ENCODE assay signal across 8 cellular contexts in genomic region chr13:94617389-94618000, GRCh38. TPM values are rescaled to one million over a fixed set of nuclear protein-coding genes. Genes with fewer than 3 reads are reported as not detected.
DNase-seq lines count a peak whose midpoint lies in the region; FAIRE-seq and TF ChIP-seq lines count a peak whose summit lies in the region.

No MANE protein-coding gene starts in this region.

- TF ChIP-seq CTCF in NB4 (IDR thresholded peaks at IDR 0.05; ENCODE audit: low read depth, low read length) = peak; percentile 60
- peak; percentile 64 for TF ChIP-seq CTCF in astrocyte (IDR thresholded peaks at IDR 0.05; ENCODE audit: insufficient read depth, low read depth, low read length)

- no peak overlapping the region for H3K4me3 ChIP-seq in NB4 (ENCODE audit: low read depth, low read length)
- H3K4me3 ChIP-seq in astrocyte (ENCODE audit: insufficient read depth, low read depth, low read length) = no peak overlapping the region

- H2AFZ ChIP-seq in astrocyte (ENCODE audit: low read depth, low read length) = no peak overlapping the region

- H3K9me3 Mint-ChIP-seq in astrocyte (ENCODE audit: unreplicated experiment) = no peaks in the 10 kb centered on the region

- H3K27me3 Mint-ChIP-seq in astrocyte (ENCODE audit: low read depth, unreplicated experiment) = no peaks in the 10 kb centered on the region

- peak; percentile 66 for FAIRE-seq in GM19239 (lab: Jason Lieb, UNC)
- FAIRE-seq in astrocyte (lab: Jason Lieb, UNC) = peak; percentile 78

- DNase-seq in NCI-H2196 (lab: John Stamatoyannopoulos, UW; ENCODE audit: unreplicated experiment) (peak; percentile 2), NCI-H2196 treated with DMSO at 0.1 percent for 48 hours (lab: John Stamatoyannopoulos, UW; ENCODE audit: unreplicated experiment) (no peak), GM19239 (ENCODE audit: insufficient read length, low spot score) (no peak), NB4 (ENCODE audit: low read depth) (peak; percentile 42), astrocyte (ENCODE audit: low read depth) (no peak), kidney tubule cell (ENCODE audit: low spot score) (peak; percentile 20), ureter (ENCODE audit: low spot score) (no peak), UCSD-AML1 (lab: John Stamatoyannopoulos, UW; ENCODE audit: unreplicated experiment) (no peak)

- peaks cover 18% of the 10 kb centered on the region for H3K36me3 ChIP-seq in astrocyte (ENCODE audit: insufficient read depth, low read length)

- no peak overlapping the region for H3K9ac ChIP-seq in astrocyte (ENCODE audit: low read length)

- H3K4me1 Mint-ChIP-seq in astrocyte (ENCODE audit: low read depth, unreplicated experiment) = no peaks in the 10 kb centered on the region

- H3K27ac Mint-ChIP-seq in astrocyte (ENCODE audit: unreplicated experiment) = no peak overlapping the region

- no peak overlapping the region for H3K27ac ChIP-seq in astrocyte (ENCODE audit: low read depth, low read length)

- H3K9me3 ChIP-seq in astrocyte (ENCODE audit: insufficient read depth, low read depth, low read length) = no peaks in the 10 kb centered on the region

- H3K79me2 ChIP-seq in astrocyte (ENCODE audit: insufficient read depth, low read length) = peaks cover 8% of the 10 kb centered on the region

- no peaks in the 10 kb centered on the region for H3K4me1 ChIP-seq in astrocyte (ENCODE audit: insufficient read depth, low read length)

- H3K4me2 ChIP-seq in astrocyte (ENCODE audit: low read length) = no peak overlapping the region

- H3K4me3 Mint-ChIP-seq in astrocyte (ENCODE audit: unreplicated experiment) = no peak overlapping the region

- no peaks in the 10 kb centered on the region for H3K27me3 ChIP-seq in astrocyte (ENCODE audit: insufficient read depth, low read length)

- TF ChIP-seq POLR2A in NB4 (IDR thresholded peaks at IDR 0.05; ENCODE audit: extremely low read depth, insufficient read length) = no peak

- peaks cover 48% of the 10 kb centered on the region for H4K20me1 ChIP-seq in astrocyte (ENCODE audit: insufficient read depth, low read length)

- peaks cover 5% of the 10 kb centered on the region for H3K36me3 Mint-ChIP-seq in astrocyte (ENCODE audit: low read depth, unreplicated experiment)

RNA-seq across cellular contexts. Expression of gene GPR180, which starts 15.8 kb away (rescaled TPM):
- total RNA-seq in astrocyte (10.0 and 10.5 TPM in 2 replicates), ureter (5.1 TPM)

RNA-seq across cellular contexts. Expression of gene TGDS, which starts 21.5 kb away (rescaled TPM):
- 11.5 and 11.7 TPM in 2 replicates for total RNA-seq in astrocyte
- 11.5 TPM for total RNA-seq in ureter

Comparison
In these comparisons a context has a peak if more than half of its experiments do, and no peak if none do; other contexts are left out.
1. DNase-seq: peak in NCI-H2196 (single experiment), NB4 (single experiment) and kidney tubule cell (single experiment); none in NCI-H2196 treated with DMSO at 0.1 percent for 48 hours (single experiment), GM19239 (single experiment), astrocyte (single experiment), ureter (single experiment) and UCSD-AML1 (single experiment).